In genomic region chr14:22819191-22819988, GRCh38 we compare ENCODE assay signal across 6 cellular contexts. TPM values are rescaled to one million over a fixed set of nuclear protein-coding genes. Genes with fewer than 3 reads are reported as not detected.
DNase-seq lines count a peak whose midpoint lies in the region; ATAC-seq and TF ChIP-seq lines count a peak whose summit lies in the region.

No MANE protein-coding gene starts in this region.

- ATAC-seq in heart left ventricle = peak in 3 of 4 donors; percentile 14 to 32 (median 22)
- ATAC-seq in HG02884 (IDR thresholded peaks at IDR 0.05; ENCODE audit: unreplicated experiment) = no peak

- H3K4me3 ChIP-seq in DOHH2 (ENCODE audit: low read length) = peak overlapping the region; percentile 67
- H3K4me3 ChIP-seq in heart left ventricle = peak overlapping the region in 10 of 12 donors; percentile 21 to 55 (median 45)
- H3K4me3 ChIP-seq in tibial artery = peak overlapping the region; percentile 33 to 37

- H3K4me1 ChIP-seq in DOHH2 (ENCODE audit: control insufficient read depth, low read length) = peaks cover 92% of the 10 kb centered on the region
- H3K4me1 ChIP-seq in heart left ventricle = peaks cover 0 to 70% (median 23%) of the 10 kb centered on the region in 12 donors
- H3K4me1 ChIP-seq in tibial artery = peaks cover 0 to 52% (median 33%) of the 10 kb centered on the region in 4 donors

- peaks cover 36% of the 10 kb centered on the region for H3F3A ChIP-seq in DOHH2 (ENCODE audit: control insufficient read depth, insufficient read depth)

- no peaks in the 10 kb centered on the region for H3K9me3 ChIP-seq in DOHH2 (ENCODE audit: control insufficient read depth, insufficient read depth, low read length)
- H3K9me3 ChIP-seq in heart left ventricle = no peaks in the 10 kb centered on the region
- H3K9me3 ChIP-seq in tibial artery = no peaks in the 10 kb centered on the region

- H3K27ac ChIP-seq in DOHH2 (ENCODE audit: low read depth, low read length) (peak overlapping the region; percentile 66), heart left ventricle (peak overlapping the region in 9 of 12 donors; percentile 20 to 86 (median 64)), tibial artery (peak overlapping the region; percentile 64 to 78)

- H3K36me3 ChIP-seq in DOHH2 (ENCODE audit: control insufficient read depth, low read length) (peaks cover 11% of the 10 kb centered on the region), heart left ventricle (no peaks in the 10 kb centered on the region), tibial artery (no peaks in the 10 kb centered on the region)

- peaks cover 19% of the 10 kb centered on the region for H3K79me2 ChIP-seq in DOHH2 (ENCODE audit: control insufficient read depth, low read length)

- TF ChIP-seq CTCF in DOHH2 (IDR thresholded peaks at IDR 0.05; ENCODE audit: low read depth, low read length, poor library complexity, severe bottlenecking) (no peak), heart left ventricle (IDR thresholded peaks at IDR 0.05) (no peak), tibial artery (IDR thresholded peaks at IDR 0.05) (no peak)

- intact Hi-C loops in heart left ventricle (cut with DNase I) (loop anchor here in 7 of 10 donors (5.0 to 10.0 kb wide), 7 partner anchors 162 to 427 kb away; no protein-coding TSS in a partner anchor), tibial artery (cut with DNase I; ENCODE audit: low total_unique reads) (loop anchor here (1.0 kb wide), 1 partner anchor 34 kb away; no protein-coding TSS in a partner anchor)

- DNase-seq in NAMALWA (ENCODE audit: low spot score) = peak; percentile 58
- DNase-seq in heart left ventricle = peak in 3 of 5 donors; percentile 41 to 52 (median 48)
- DNase-seq in tibial artery = peak; percentile 74 to 85
- no peak for DNase-seq in stimulated activated CD4-positive, alpha-beta T cell treated with anti-CD3 and anti-CD28 coated beads, Interleukin-1b, Interleukin-23, amount 100 ng/mL, for 48 hours

- peak overlapping the region; percentile 81 for H3K4me2 ChIP-seq in DOHH2 (ENCODE audit: low read length)

- H3K27me3 ChIP-seq in DOHH2 (ENCODE audit: control insufficient read depth, low read length) (no peaks in the 10 kb centered on the region), heart left ventricle (no peaks in the 10 kb centered on the region), tibial artery (no peaks in the 10 kb centered on the region)

- 27 to 45% (median 30%) methylated on average over 8 to 9 of the region's 9 CpGs for WGBS in heart left ventricle, 4 donors

- no peaks in the 10 kb centered on the region for H4K20me1 ChIP-seq in DOHH2 (ENCODE audit: control insufficient read depth, insufficient read depth, low read depth, low read length)

- H3K9me2 ChIP-seq in DOHH2 (replicated peaks; ENCODE audit: control insufficient read depth, low read length) = no peaks in the 10 kb centered on the region

- no peak for TF ChIP-seq POLR2A in heart left ventricle (IDR thresholded peaks at IDR 0.05)

RNA-seq across cellular contexts. Expression of gene SLC7A7, which starts 4.2 kb away (rescaled TPM):
- 10 to 100 TPM in 2 of 9 donors, 1 to 10 TPM in 7; 1.8 to 28.0 (median 3.8) TPM for total RNA-seq in heart left ventricle
- polyA plus RNA-seq in heart left ventricle = 1 to 10 TPM; 1.3 to 4.0 TPM

RNA-seq across cellular contexts. Expression of gene MRPL52, which starts 10.3 kb away (rescaled TPM):
- 100 to 1,000 TPM in 5 of 9 donors, 10 to 100 TPM in 4; 80.4 to 185 (median 107) TPM for total RNA-seq in heart left ventricle
- polyA plus RNA-seq in heart left ventricle = 100 to 1,000 TPM in 1 of 2 donors, 10 to 100 TPM in 1; 83.4 to 177 TPM

RNA-seq across cellular contexts. Expression of gene MMP14, which starts 17.0 kb away (rescaled TPM):
- total RNA-seq in heart left ventricle = 10 to 100 TPM; 14.0 to 90.6 (median 24.8) TPM
- polyA plus RNA-seq in heart left ventricle = 10 to 100 TPM; 18.9 to 25.7 TPM

RNA-seq across cellular contexts. Expression of gene LRP10, which starts 52.1 kb away (rescaled TPM):
- 100 to 1,000 TPM in 3 of 9 donors, 10 to 100 TPM in 6; 47.9 to 128 (median 64.5) TPM for total RNA-seq in heart left ventricle
- polyA plus RNA-seq in heart left ventricle = 10 to 100 TPM; 11.0 to 99.9 TPM

RNA-seq across cellular contexts. Expression of gene OXA1L, which starts 52.9 kb away (rescaled TPM):
- 100 to 1,000 TPM in 7 of 9 donors, 10 to 100 TPM in 2; 91.5 to 205 (median 143) TPM for total RNA-seq in heart left ventricle
- 100 to 1,000 TPM; 139 to 162 TPM for polyA plus RNA-seq in heart left ventricle
